ENCODE assay signal across 1 cellular context in the genomic region with DNA sequence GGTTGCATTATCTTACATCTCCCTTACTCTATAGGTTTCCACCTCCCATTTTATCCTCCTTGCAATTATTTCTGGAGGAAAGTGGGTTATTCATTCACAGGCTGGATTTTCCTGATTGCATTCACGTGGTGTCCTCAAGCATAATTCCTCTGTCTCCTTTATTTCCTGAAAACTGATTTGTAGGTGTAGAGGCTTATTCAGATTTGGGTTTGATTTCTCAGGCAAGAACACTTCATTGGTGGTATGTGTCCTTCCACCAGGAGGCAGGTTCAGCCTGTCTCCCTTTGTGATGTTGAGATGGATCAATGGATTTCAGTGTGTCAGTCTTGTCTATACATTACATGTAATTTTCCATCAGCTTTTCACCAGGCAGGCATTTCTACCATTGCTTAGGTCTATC.
TF ChIP-seq lines count a peak whose summit lies in the region.

No MANE protein-coding gene starts in this region.

TF ChIP-seq in HepG2, 621 proteins besides CTCF, POLR2A, EP300 and RAD21:
- TF ChIP-seq FOXO1 (CRISPR knock-in tag; IDR thresholded peaks at IDR 0.05) (no peak), SMC3 (IDR thresholded peaks at IDR 0.05; ENCODE audit: low read length) (peak; percentile 81), ZNF878 (CRISPR knock-in tag; IDR thresholded peaks at IDR 0.05) (no peak), CBFB (CRISPR knock-in tag; IDR thresholded peaks at IDR 0.05) (no peak), STAG1 (CRISPR knock-in tag; IDR thresholded peaks at IDR 0.05) (peak; percentile 69), ZNF362 (CRISPR knock-in tag; IDR thresholded peaks at IDR 0.05; ENCODE audit: borderline replicate concordance) (no peak), FOXJ3 (CRISPR knock-in tag; IDR thresholded peaks at IDR 0.05; ENCODE audit: borderline replicate concordance) (no peak), MAFK (conservative IDR thresholded peaks at IDR 0.05 in 1 of 2, IDR thresholded peaks at IDR 0.05 in 1 of 2; ENCODE audit: low read length in 2 of 2) (no peak), IRF2 (CRISPR knock-in tag; IDR thresholded peaks at IDR 0.05) (no peak), ZNF275 (CRISPR knock-in tag; IDR thresholded peaks at IDR 0.05; ENCODE audit: borderline replicate concordance) (no peak), PRPF4 (IDR thresholded peaks at IDR 0.05; ENCODE audit: low read depth, low read length, poor library complexity, severe bottlenecking) (no peak), PATZ1 (CRISPR knock-in tag; IDR thresholded peaks at IDR 0.05) (no peak), REXO4 (CRISPR knock-in tag; IDR thresholded peaks at IDR 0.05; ENCODE audit: borderline replicate concordance) (no peak), AHR (CRISPR knock-in tag; IDR thresholded peaks at IDR 0.05) (no peak), ATF7 (IDR thresholded peaks at IDR 0.05) (no peak), ATF7 (CRISPR knock-in tag; IDR thresholded peaks at IDR 0.05) (no peak), ZNF670 (CRISPR knock-in tag; IDR thresholded peaks at IDR 0.05; ENCODE audit: borderline replicate concordance) (no peak), HDAC2 (CRISPR knock-in tag; IDR thresholded peaks at IDR 0.05) (no peak)
